Comparison of ENCODE assay signal across 14 cellular contexts in genomic region chr10:31604646-31605170, GRCh38.
DNase-seq lines count a peak whose midpoint lies in the region; ATAC-seq, FAIRE-seq and TF ChIP-seq lines count a peak whose summit lies in the region.
"Had no signal": no experiment of that assay in that cellular context is flagged by ENCODE, and none has a peak within 500 bp of the region (broad histone marks: within the 10 kb centered on the region; RNA-seq: fewer than 3 reads in every experiment).

No MANE protein-coding gene starts in this region.

- H3K27ac ChIP-seq in BLaER1 (no peak overlapping the region), astrocyte (ENCODE audit: low read depth, low read length) (no peak overlapping the region)
- H3K27ac ChIP-seq: foreskin keratinocyte had no signal

- H3K36me3 ChIP-seq in BLaER1 (no peaks in the 10 kb centered on the region), astrocyte (ENCODE audit: insufficient read depth, low read length) (no peaks in the 10 kb centered on the region)
- H3K36me3 ChIP-seq: colonic mucosa had no signal

- no peaks in the 10 kb centered on the region for H3K79me2 ChIP-seq in astrocyte (ENCODE audit: insufficient read depth, low read length)

- H3K4me1 Mint-ChIP-seq in astrocyte (ENCODE audit: low read depth, unreplicated experiment) = peaks cover 4% of the 10 kb centered on the region
- H3K4me1 Mint-ChIP-seq in natural killer cell treated with Interleukin-12 subunit alpha and Interleukin-12 subunit beta and Interleukin-15 and Interleukin-18, amount 100 ng/mL, for 72 hours (ENCODE audit: low read depth in 2 of 2) = peaks cover 5 to 8% of the 10 kb centered on the region in 2 donors

- no peak for TF ChIP-seq CTCF in astrocyte (IDR thresholded peaks at IDR 0.05; ENCODE audit: insufficient read depth, low read depth, low read length)

- H3K4me1 ChIP-seq in BLaER1 (peaks cover 26% of the 10 kb centered on the region), astrocyte (ENCODE audit: insufficient read depth, low read length) (peaks cover 6% of the 10 kb centered on the region)
- H3K4me1 ChIP-seq: colonic mucosa, foreskin keratinocyte had no signal

- H3K36me3 Mint-ChIP-seq in astrocyte (ENCODE audit: low read depth, unreplicated experiment) = no peaks in the 10 kb centered on the region
- H3K36me3 Mint-ChIP-seq in natural killer cell treated with Interleukin-12 subunit alpha and Interleukin-12 subunit beta and Interleukin-15 and Interleukin-18, amount 100 ng/mL, for 72 hours = no peaks in the 10 kb centered on the region

- DNase-seq in DMS79 (lab: John Stamatoyannopoulos, UW) (peak; percentile 4), astrocyte (ENCODE audit: low read depth) (no peak), cortex of kidney (lab: John Stamatoyannopoulos, UW) (no peak), NOMO-1 (lab: John Stamatoyannopoulos, UW; ENCODE audit: unreplicated experiment in 2 of 2) (no peak)
- DNase-seq in natural killer cell treated with Interleukin-12 subunit alpha and Interleukin-12 subunit beta and Interleukin-15 and Interleukin-18, amount 100 ng/mL, for 72 hours (ENCODE audit: low spot score) = no peak
- DNase-seq: activated effector memory CD4-positive, alpha-beta T cell treated with Interleukin-2 at 50 U/mL for 16 hours; colonic mucosa; NCI-H1105; stimulated activated CD4-positive, alpha-beta T cell treated with anti-CD3 and anti-CD28 coated beads, Interleukin-2, amount 100 ng/mL, for 24 hours; stimulated activated naive CD4-positive, alpha-beta T cell treated with Interleukin-2 at 50 U/mL for 16 hours had no signal

- H3K4me3 Mint-ChIP-seq in astrocyte (ENCODE audit: unreplicated experiment) = peak overlapping the region; percentile 50
- peak overlapping the region; percentile 57 for H3K4me3 Mint-ChIP-seq in natural killer cell treated with Interleukin-12 subunit alpha and Interleukin-12 subunit beta and Interleukin-15 and Interleukin-18, amount 100 ng/mL, for 72 hours

- H3K4me2 ChIP-seq in BLaER1 (peak overlapping the region; percentile 82), astrocyte (ENCODE audit: low read length) (no peak overlapping the region)

- no peak overlapping the region for H3K9ac ChIP-seq in BLaER1
- no peak overlapping the region for H3K9ac ChIP-seq in astrocyte (ENCODE audit: low read length)

- H3K9me3 ChIP-seq in BLaER1 (no peaks in the 10 kb centered on the region), astrocyte (ENCODE audit: insufficient read depth, low read depth, low read length) (no peaks in the 10 kb centered on the region)
- H3K9me3 ChIP-seq: colonic mucosa had no signal

- peaks cover 11% of the 10 kb centered on the region for H3K27me3 Mint-ChIP-seq in astrocyte (ENCODE audit: low read depth, unreplicated experiment)
- H3K27me3 Mint-ChIP-seq in natural killer cell treated with Interleukin-12 subunit alpha and Interleukin-12 subunit beta and Interleukin-15 and Interleukin-18, amount 100 ng/mL, for 72 hours = peaks cover 0 to 5% of the 10 kb centered on the region in 2 donors

- peak overlapping the region; percentile 81 for H3K27ac Mint-ChIP-seq in astrocyte (ENCODE audit: unreplicated experiment)
- no peak overlapping the region for H3K27ac Mint-ChIP-seq in natural killer cell treated with Interleukin-12 subunit alpha and Interleukin-12 subunit beta and Interleukin-15 and Interleukin-18, amount 100 ng/mL, for 72 hours

- H4K20me1 ChIP-seq in BLaER1 = no peaks in the 10 kb centered on the region
- H4K20me1 ChIP-seq in astrocyte (ENCODE audit: insufficient read depth, low read length) = no peaks in the 10 kb centered on the region

- no peak for ATAC-seq in natural killer cell treated with Interleukin-12 subunit alpha and Interleukin-12 subunit beta and Interleukin-15 and Interleukin-18, amount 100 ng/mL, for 72 hours
- no peak for ATAC-seq in HG03108 (IDR thresholded peaks at IDR 0.05; ENCODE audit: unreplicated experiment)
- ATAC-seq in GM21390 (IDR thresholded peaks at IDR 0.05; ENCODE audit: unreplicated experiment) = no peak

- H3K27me3 ChIP-seq in BLaER1 (no peaks in the 10 kb centered on the region), astrocyte (ENCODE audit: insufficient read depth, low read length) (no peaks in the 10 kb centered on the region)
- H3K27me3 ChIP-seq: colonic mucosa, foreskin keratinocyte had no signal

- FAIRE-seq in astrocyte (lab: Jason Lieb, UNC) = no peak

- H3K4me3 ChIP-seq in BLaER1 (no peak overlapping the region), astrocyte (ENCODE audit: insufficient read depth, low read depth, low read length) (no peak overlapping the region)
- H3K4me3 ChIP-seq: colonic mucosa had no signal

- H3K9me3 Mint-ChIP-seq in astrocyte (ENCODE audit: unreplicated experiment) = no peaks in the 10 kb centered on the region
- H3K9me3 Mint-ChIP-seq in natural killer cell treated with Interleukin-12 subunit alpha and Interleukin-12 subunit beta and Interleukin-15 and Interleukin-18, amount 100 ng/mL, for 72 hours = no peaks in the 10 kb centered on the region

- no peak overlapping the region for H2AFZ ChIP-seq in astrocyte (ENCODE audit: low read depth, low read length)
